Comparison of ENCODE assay signal across 1 cellular context in genomic region chr16:59274141-59274540, GRCh38.
TF ChIP-seq lines count a peak whose summit lies in the region.

No MANE protein-coding gene starts in this region.

TF ChIP-seq in WTC11, 78 proteins besides CTCF, POLR2A, EP300 and RAD21 (continued from another document):
- no peak for TF ChIP-seq AFF4 (CRISPR knock-in tag; IDR thresholded peaks at IDR 0.05; ENCODE audit: borderline replicate concordance)
- TF ChIP-seq USF1 (CRISPR knock-in tag; IDR thresholded peaks at IDR 0.05): no peak
- no peak for TF ChIP-seq ESRRA (CRISPR knock-in tag; IDR thresholded peaks at IDR 0.05; ENCODE audit: borderline replicate concordance)
- no peak for TF ChIP-seq GABPB1 (CRISPR knock-in tag; IDR thresholded peaks at IDR 0.05)
- TF ChIP-seq ZBTB43 (CRISPR knock-in tag; IDR thresholded peaks at IDR 0.05): no peak
- TF ChIP-seq FOXP1 (CRISPR knock-in tag; IDR thresholded peaks at IDR 0.05; ENCODE audit: borderline replicate concordance): no peak
- no peak for TF ChIP-seq HMGXB4 (CRISPR knock-in tag; IDR thresholded peaks at IDR 0.05)
- TF ChIP-seq ZMAT4 (CRISPR knock-in tag; IDR thresholded peaks at IDR 0.05): no peak
